In the genomic region with DNA sequence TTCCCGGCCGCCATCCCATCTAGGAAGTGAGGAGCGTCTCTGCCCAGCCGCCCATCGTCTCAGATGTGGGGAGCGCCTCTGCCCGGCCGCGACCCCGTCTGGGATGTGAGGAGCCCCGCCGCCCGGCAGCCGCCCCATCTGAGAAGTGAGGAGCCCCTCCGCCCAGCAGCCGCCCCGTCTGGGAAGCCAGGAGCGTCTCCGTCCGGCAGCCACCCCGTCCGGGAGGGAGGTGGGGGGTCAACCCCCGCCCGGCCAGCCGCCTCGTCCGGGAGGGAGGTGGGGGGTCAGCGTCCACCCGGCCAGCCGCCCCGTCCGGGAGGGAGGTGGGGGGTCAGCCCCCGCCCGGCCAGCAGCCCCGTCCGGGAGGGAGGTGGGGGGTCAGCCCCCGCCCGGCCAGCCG, we compare ENCODE assay signal across 5 cellular contexts. TPM values are rescaled to one million over a fixed set of nuclear protein-coding genes. Genes with fewer than 3 reads are reported as not detected.
DNase-seq lines count a peak whose midpoint lies in the region; ATAC-seq, FAIRE-seq and TF ChIP-seq lines count a peak whose summit lies in the region.
"Not testable (repeated sequence)": the region's sequence is repeated elsewhere in the genome, so short reads cannot be mapped to it uniquely, and the experiment has no call there.

No MANE protein-coding gene starts in this region.

- over 99% methylated on average over 39 of the region's 39 CpGs for WGBS in right cardiac atrium

- DNase-seq in activated gamma-delta T cell (lab: John Stamatoyannopoulos, UW) (peak; percentile 13), glutamatergic neuron (peak; percentile 10), Right ventricle myocardium inferior (ENCODE audit: missing footprints) (peak; percentile 50), right cardiac atrium (peak in 2 of 3 donors; percentile 29 to 60), kidney (peak; percentile 72)

- not testable (repeated sequence) for H3K4me3 ChIP-seq in right cardiac atrium (ENCODE audit: low read length); kidney (ENCODE audit: low read length in 2 of 2)

- not testable (repeated sequence) for ATAC-seq in Right ventricle myocardium inferior, right cardiac atrium

- not testable (repeated sequence) for H3K36me3 ChIP-seq in kidney (ENCODE audit: control insufficient read depth in 1 of 2, insufficient read depth in 2 of 2, low read length in 2 of 2)

- H3K36me3 Mint-ChIP-seq in glutamatergic neuron (ENCODE audit: unreplicated experiment) = peaks cover 13% of the 10 kb centered on the region

- H3K27ac ChIP-seq in right cardiac atrium (ENCODE audit: low read length); kidney (ENCODE audit: low read depth in 2 of 2, low read length in 2 of 2): not testable (repeated sequence)

- intact Hi-C loops in Right ventricle myocardium inferior (cut with DNase I); right cardiac atrium (cut with DNase I); kidney (cut with DNase I): not testable (repeated sequence)

- not testable (repeated sequence) for TF ChIP-seq CTCF in glutamatergic neuron (IDR thresholded peaks at IDR 0.05; ENCODE audit: partially characterized antibody, unreplicated experiment); kidney (IDR thresholded peaks at IDR 0.05; ENCODE audit: borderline replicate concordance, extremely low read depth, insufficient read depth)

- not testable (repeated sequence) for H3K9ac ChIP-seq in kidney (ENCODE audit: low read length in 2 of 2)

- not testable (repeated sequence) for H3K4me1 ChIP-seq in right cardiac atrium (ENCODE audit: control insufficient read depth, insufficient read depth, low read length); kidney (ENCODE audit: control insufficient read depth in 1 of 2, insufficient read depth in 1 of 2, low read depth in 1 of 2, low read length in 2 of 2)

- H3K27me3 Mint-ChIP-seq in glutamatergic neuron (ENCODE audit: unreplicated experiment) = not testable (repeated sequence)

- FAIRE-seq in kidney (lab: Jason Lieb, UNC) = not testable (repeated sequence)

- not testable (repeated sequence) for H3K4me3 Mint-ChIP-seq in glutamatergic neuron (ENCODE audit: unreplicated experiment)

- not testable (repeated sequence) for H3K4me1 Mint-ChIP-seq in glutamatergic neuron (ENCODE audit: low read depth, unreplicated experiment)

- H3K9me3 Mint-ChIP-seq in glutamatergic neuron (ENCODE audit: unreplicated experiment) = not testable (repeated sequence)

- not testable (repeated sequence) for H3K27me3 ChIP-seq in right cardiac atrium (ENCODE audit: control insufficient read depth, insufficient read depth)

- H3K27ac Mint-ChIP-seq in glutamatergic neuron (ENCODE audit: unreplicated experiment) = not testable (repeated sequence)

- H3K9me3 ChIP-seq in right cardiac atrium (ENCODE audit: control insufficient read depth, low read length); kidney (ENCODE audit: control insufficient read depth in 1 of 2, low read length in 2 of 2): not testable (repeated sequence)

RNA-seq across cellular contexts. Expression of a gene that starts 59.9 kb away (rescaled TPM):
- 91.3 TPM for total RNA-seq in glutamatergic neuron (ENCODE audit: unreplicated experiment)
- 27.6 TPM for total RNA-seq in Right ventricle myocardium inferior
- 10 to 100 TPM; 27.6 to 39.2 (median 30.9) TPM for total RNA-seq in right cardiac atrium
- 10.8 TPM for polyA plus RNA-seq in right cardiac atrium
- 55.6 TPM for total RNA-seq in kidney
- 14.1 TPM for polyA plus RNA-seq in kidney (ENCODE audit: insufficient read depth, low read depth, low replicate concordance)

Comparison
In these comparisons a context has a peak if more than half of its experiments do, and no peak if none do; other contexts are left out.
1. DNase-seq: peak in every context shown above with its lines; median percentile 72 in kidney; 50 in Right ventricle myocardium inferior; 44 in right cardiac atrium; 13 in activated gamma-delta T cell; 10 in glutamatergic neuron.